In the genomic region with DNA sequence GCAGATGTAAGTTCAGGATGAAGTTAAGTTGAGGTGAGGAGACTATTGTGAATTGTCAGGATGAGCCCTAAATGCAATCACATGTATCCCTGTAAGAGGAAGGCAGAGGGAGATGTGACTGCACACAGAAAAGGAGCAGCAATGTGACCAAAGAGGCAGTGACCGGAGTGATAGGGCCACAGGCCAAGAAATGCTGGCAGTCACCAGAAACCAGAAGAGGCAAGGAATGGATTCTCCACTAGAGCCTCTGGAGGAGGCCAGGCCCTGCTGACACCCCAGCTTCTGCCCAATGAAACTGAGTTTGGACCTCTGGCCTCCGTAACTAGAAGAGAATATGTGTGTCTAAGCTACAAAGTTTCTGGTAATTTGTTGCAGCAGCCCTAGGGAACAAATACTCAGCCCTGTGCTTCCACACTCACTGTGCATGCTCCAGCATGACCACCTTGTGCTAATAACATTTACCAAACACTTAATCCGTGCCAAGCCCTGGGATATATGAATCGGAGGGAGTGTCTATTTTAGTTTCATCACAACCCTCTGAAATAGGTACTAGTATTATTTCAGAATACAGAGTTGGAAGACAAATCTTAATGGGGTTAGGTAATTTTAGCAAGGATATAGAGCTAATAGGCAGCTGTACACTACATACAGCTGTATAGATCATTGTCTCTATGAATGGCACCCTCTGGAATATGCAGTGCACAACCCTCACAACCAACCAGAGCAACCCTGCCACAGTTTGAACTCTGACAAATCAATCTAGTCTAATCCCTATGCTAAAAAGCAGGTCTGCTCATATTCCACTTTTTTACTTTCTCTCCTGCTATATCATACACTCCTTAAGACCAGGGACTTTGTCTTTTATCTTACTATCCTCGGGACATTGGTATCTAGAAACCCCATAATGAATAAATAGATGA, we compare ENCODE assay signal across 23 cellular contexts. TPM values are rescaled to one million over a fixed set of nuclear protein-coding genes. Genes with fewer than 3 reads are reported as not detected.
DNase-seq lines count a peak whose midpoint lies in the region; ATAC-seq and TF ChIP-seq lines count a peak whose summit lies in the region.
"Had no signal": no experiment of that assay in that cellular context is flagged by ENCODE, and none has a peak within 500 bp of the region (broad histone marks: within the 10 kb centered on the region; RNA-seq: fewer than 3 reads in every experiment).

No MANE protein-coding gene starts in this region.

- no peaks in the 10 kb centered on the region for H3K9me2 ChIP-seq in PC-3 (replicated peaks; ENCODE audit: low read length)
- H3K9me2 ChIP-seq: SK-N-SH had no signal

- no peak overlapping the region for H4K91ac ChIP-seq in mesenchymal stem cell (ENCODE audit: low read length)
- H4K91ac ChIP-seq in neuronal stem cell (ENCODE audit: low read depth, low read length, poor library complexity): no peak overlapping the region

- no peak overlapping the region for H3K4ac ChIP-seq in mesenchymal stem cell (ENCODE audit: low read depth in 1 of 2, low read length in 2 of 2)
- H3K4ac ChIP-seq in neuronal stem cell (ENCODE audit: low read length): no peak overlapping the region

- H3K4me2 ChIP-seq in PC-3 (ENCODE audit: low read length) (peak overlapping the region; percentile 5), mesenchymal stem cell (ENCODE audit: low read length, poor library complexity, severe bottlenecking) (no peak overlapping the region), neuronal stem cell (ENCODE audit: insufficient read depth, low read length, poor library complexity, severe bottlenecking) (no peak overlapping the region)
- H3K4me2 ChIP-seq: SK-N-SH, smooth muscle cell had no signal

- H4K20me1 ChIP-seq in PC-3 (ENCODE audit: low read length): no peaks in the 10 kb centered on the region

- H3K23ac ChIP-seq in mesenchymal stem cell (ENCODE audit: low read length in 2 of 2) (no peak overlapping the region), neuronal stem cell (ENCODE audit: low read depth, low read length, poor library complexity) (no peak overlapping the region)

- ATAC-seq in PC-3: peak; percentile 94
- ATAC-seq: heart left ventricle had no signal

- H3K4me3 ChIP-seq in PC-3 (ENCODE audit: low read length) (no peak overlapping the region), esophagus (ENCODE audit: low read depth in 1 of 2, low read length in 2 of 2) (no peak overlapping the region), mesenchymal stem cell (ENCODE audit: insufficient read depth in 1 of 2, low read depth in 1 of 2, low read length in 2 of 2) (no peak overlapping the region), neuronal stem cell (ENCODE audit: low read length in 2 of 2) (no peak overlapping the region), spleen (no peak overlapping the region)
- H3K4me3 ChIP-seq: adrenal gland, heart left ventricle, smooth muscle cell, vagina had no signal

- H2AK5ac ChIP-seq in mesenchymal stem cell (ENCODE audit: low read length, severe bottlenecking): no peak overlapping the region
- H2AK5ac ChIP-seq in neuronal stem cell (ENCODE audit: low read depth, low read length): no peak overlapping the region

- TF ChIP-seq POLR2A in spleen (IDR thresholded peaks at IDR 0.05): no peak

- TF ChIP-seq CTCF in PC-3 (conservative IDR thresholded peaks at IDR 0.05; ENCODE audit: low read depth, low read length) (no peak), spleen (IDR thresholded peaks at IDR 0.05 in 8 of 11, conservative IDR thresholded peaks at IDR 0.05 in 3 of 11) (no peak)

- H3K79me1 ChIP-seq in mesenchymal stem cell (replicated peaks; ENCODE audit: low read length, poor library complexity, severe bottlenecking) (no peaks in the 10 kb centered on the region), neuronal stem cell (ENCODE audit: low read depth, low read length) (no peaks in the 10 kb centered on the region)

- H2AFZ ChIP-seq in PC-3 (ENCODE audit: low read length) (peak overlapping the region; percentile 59; the same call in 1 of the 2 replicates), mesenchymal stem cell (ENCODE audit: low read depth, low read length) (no peak overlapping the region), neuronal stem cell (ENCODE audit: low read length) (no peak overlapping the region)

- H3K9me3 ChIP-seq in PC-3 (ENCODE audit: low read length) (no peaks in the 10 kb centered on the region), esophagus (ENCODE audit: control insufficient read depth in 2 of 2, insufficient read depth in 1 of 2, low read depth in 1 of 2, low read length in 1 of 2) (no peaks in the 10 kb centered on the region), mesenchymal stem cell (ENCODE audit: control insufficient read depth, low read length) (no peaks in the 10 kb centered on the region), neuronal stem cell (replicated peaks in 1 of 2; ENCODE audit: control insufficient read depth in 2 of 2, insufficient read depth in 1 of 2, low read depth in 1 of 2, low read length in 2 of 2) (peaks cover 0 to 3% of the 10 kb centered on the region in 2 donors), spleen (no peaks in the 10 kb centered on the region)
- H3K9me3 ChIP-seq: adrenal gland, heart left ventricle, SK-N-SH, vagina had no signal

- H4K8ac ChIP-seq in mesenchymal stem cell (ENCODE audit: low read length): peak overlapping the region; percentile 33
- H4K8ac ChIP-seq in neuronal stem cell (ENCODE audit: low read depth, low read length): no peak overlapping the region

- BruUV-seq in PC-3 (replicated peaks; lab: Mats Ljungman, UMichigan): no TSS peak

- CTCF ChIA-PET in PC-3 (lab: Charles Lee): no interaction called here

- no peak overlapping the region for H3K18ac ChIP-seq in mesenchymal stem cell (ENCODE audit: low read depth in 1 of 2, low read length in 2 of 2)
- no peak overlapping the region for H3K18ac ChIP-seq in neuronal stem cell (ENCODE audit: low read length)

- H2BK120ac ChIP-seq in mesenchymal stem cell (ENCODE audit: low read depth, low read length) (no peak overlapping the region), neuronal stem cell (ENCODE audit: low read depth, low read length) (no peak overlapping the region)

- 37 to 45% methylated on average over 5 of the region's 5 CpGs for WGBS in esophagus, 2 donors
- 99% methylated on average over 3 of the region's 5 CpGs for WGBS in mesenchymal stem cell
- no CpG with 5 or more reads among the region's 5 CpGs for WGBS in neuronal stem cell (ENCODE audit: extremely low coverage in 2 of 2, insufficient read length in 2 of 2, insufficient replicate concordance in 1 of 2), 2 donors
- WGBS in spleen, 5 donors: 67 to 71% (median 69%) methylated on average over 5 of the region's 5 CpGs

- H2BK15ac ChIP-seq in mesenchymal stem cell (ENCODE audit: low read depth, poor library complexity, severe bottlenecking) (no peak overlapping the region), neuronal stem cell (ENCODE audit: low read length) (no peak overlapping the region)

- H2BK5ac ChIP-seq in mesenchymal stem cell (ENCODE audit: low read depth, low read length, poor library complexity, severe bottlenecking) (no peak overlapping the region), neuronal stem cell (ENCODE audit: low read length) (no peak overlapping the region)

- H3K27me3 ChIP-seq in PC-3 (ENCODE audit: low read length): no peaks in the 10 kb centered on the region
- no peaks in the 10 kb centered on the region for H3K27me3 ChIP-seq in esophagus (ENCODE audit: control insufficient read depth in 1 of 2, insufficient read depth in 2 of 2, low read length in 2 of 2)
- H3K27me3 ChIP-seq in mesenchymal stem cell (ENCODE audit: control insufficient read depth in 1 of 2, insufficient read depth in 1 of 2, low read length in 2 of 2): peaks cover 0 to 18% of the 10 kb centered on the region in 2 experiments
- peaks cover 0 to 35% (median 0%) of the 10 kb centered on the region in 3 experiments for H3K27me3 ChIP-seq in neuronal stem cell (ENCODE audit: control insufficient read depth in 3 of 3, insufficient read depth in 3 of 3, low read depth in 1 of 3, low read length in 3 of 3)
- peaks cover 0 to 31% (median 6%) of the 10 kb centered on the region in 7 donors for H3K27me3 ChIP-seq in spleen (replicated peaks in 1 of 7)
- H3K27me3 ChIP-seq: vagina had no signal

- H3K4me1 ChIP-seq in PC-3 (ENCODE audit: insufficient read depth, low read length): peaks cover 22% of the 10 kb centered on the region
- H3K4me1 ChIP-seq in esophagus (ENCODE audit: control insufficient read depth in 2 of 2, insufficient read depth in 2 of 2, low read length in 1 of 2): peaks cover 0 to 6% of the 10 kb centered on the region in 2 donors
- H3K4me1 ChIP-seq in mesenchymal stem cell (ENCODE audit: control insufficient read depth, insufficient read depth, low read depth, low read length): peaks cover 1% of the 10 kb centered on the region
- H3K4me1 ChIP-seq in neuronal stem cell (ENCODE audit: control insufficient read depth in 2 of 2, insufficient read depth in 1 of 2, low read depth in 1 of 2, low read length in 2 of 2): no peaks in the 10 kb centered on the region
- H3K4me1 ChIP-seq in spleen: no peaks in the 10 kb centered on the region
- H3K4me1 ChIP-seq: adrenal gland, vagina had no signal

- H3K36me3 ChIP-seq in PC-3 (ENCODE audit: low read depth, low read length) (no peaks in the 10 kb centered on the region), esophagus (ENCODE audit: control insufficient read depth in 2 of 2, insufficient read depth in 2 of 2, low read length in 1 of 2) (no peaks in the 10 kb centered on the region), mesenchymal stem cell (ENCODE audit: control insufficient read depth in 1 of 2, insufficient read depth in 2 of 2, low read depth in 1 of 2, low read length in 2 of 2) (no peaks in the 10 kb centered on the region), neuronal stem cell (replicated peaks in 1 of 2; ENCODE audit: control insufficient read depth in 2 of 2, insufficient read depth in 2 of 2, low read length in 2 of 2) (no peaks in the 10 kb centered on the region), spleen (no peaks in the 10 kb centered on the region)
- H3K36me3 ChIP-seq: adrenal gland, heart left ventricle, vagina had no signal

- H3K27ac ChIP-seq in PC-3 (ENCODE audit: low read length) (peak overlapping the region; percentile 56), esophagus (ENCODE audit: low read depth in 2 of 2, low read length in 1 of 2) (peak overlapping the region; percentile 69 to 79), mesenchymal stem cell (ENCODE audit: low read length, poor library complexity, severe bottlenecking) (no peak overlapping the region), neuronal stem cell (replicated peaks; ENCODE audit: low read length) (no peak overlapping the region), spleen (no peak overlapping the region)
- H3K27ac ChIP-seq: adrenal gland, heart left ventricle, vagina had no signal

- H3K9ac ChIP-seq in PC-3 (ENCODE audit: low read length): no peak overlapping the region
- peak overlapping the region; percentile 31 for H3K9ac ChIP-seq in mesenchymal stem cell (ENCODE audit: low read length)
- no peak overlapping the region for H3K9ac ChIP-seq in neuronal stem cell (ENCODE audit: low read depth, low read length, poor library complexity)
- H3K9ac ChIP-seq: SK-N-SH had no signal

- intact Hi-C loops in PC-3 (cut with micrococcal nuclease): no loop called here
- intact Hi-C loops in spleen (cut with DNase I; ENCODE audit: low total_unique reads): loop anchor here (10.0 kb wide), 1 partner anchor 247 kb away; no protein-coding TSS in a partner anchor

- no peaks in the 10 kb centered on the region for H3F3A ChIP-seq in PC-3 (ENCODE audit: low read length, unreplicated experiment)

- POLR2A ChIA-PET in PC-3 (lab: Charles Lee; ENCODE audit: unreplicated experiment): no interaction called here

- H2BK12ac ChIP-seq in mesenchymal stem cell (ENCODE audit: low read length in 2 of 2): no peak overlapping the region
- no peak overlapping the region for H2BK12ac ChIP-seq in neuronal stem cell (ENCODE audit: low read length)

- H3K79me2 ChIP-seq in PC-3 (ENCODE audit: low read length): no peaks in the 10 kb centered on the region

- H3K14ac ChIP-seq in mesenchymal stem cell (ENCODE audit: low read length in 2 of 2): no peak overlapping the region
- H3K14ac ChIP-seq in neuronal stem cell (ENCODE audit: low read length): no peak overlapping the region

- DNase-seq in EL (peak; percentile 68), PC-3 (peak; percentile 75), mesenchymal stem cell (peak; percentile 51), NCI-H1694 (lab: John Stamatoyannopoulos, UW) (no peak), neuronal stem cell (ENCODE audit: low spot score) (no peak), SIG-M5 (lab: John Stamatoyannopoulos, UW) (no peak), spleen (no peak)
- DNase-seq: activated CD4-positive, alpha-beta memory T cell treated with anti-CD3 and anti-CD28 coated beads, Interleukin-2, amount 10 ng/mL, durations not matched to agents 7 days and 5 days; adrenal gland; CD4-positive, alpha-beta memory T cell; heart left ventricle; islet precursor cell; KBM-7; NCI-H1417 treated with DMSO at 0.1 percent for 48 hours; NCI-H446 treated with DMSO at 0.1 percent for 48 hours; OCI-M1; SK-N-SH; stimulated activated naive CD4-positive, alpha-beta T cell treated with Interleukin-2 at 50 U/mL for 16 hours had no signal

RNA-seq across cellular contexts. Expression of a gene that starts 7.8 kb away (rescaled TPM):
- total RNA-seq in PC-3 (2014; rRNA removed) (13.0 and 18.3 TPM in 2 replicates), spleen (1 to 10 TPM; 3.9 to 10.0 (median 6.9) TPM)
- polyA plus RNA-seq in esophagus (1 to 10 TPM; 3.0 to 3.7 TPM), spleen (1 to 10 TPM; 1.5 to 5.6 (median 3.3) TPM)
- polyA plus RNA-seq in mesenchymal stem cell (2013, experiment 1 of 2): 206 TPM
- 217 TPM for polyA plus RNA-seq in mesenchymal stem cell (2013, experiment 2 of 2)
- 64.0 TPM for polyA plus RNA-seq in neuronal stem cell (2013, experiment 1 of 2)
- polyA plus RNA-seq in neuronal stem cell (2013, experiment 2 of 2): 65.0 TPM
- total RNA-seq: activated CD4-positive, alpha-beta memory T cell treated with anti-CD3 and anti-CD28 coated beads, Interleukin-2, amount 10 ng/mL, durations not matched to agents 7 days and 5 days; activated T-helper 1 cell treated with anti-CD3 and anti-CD28 coated beads, Interleukin-12 subunit alpha, Interleukin-12 subunit beta, Interleukin-2, Interleukin-4 antibody, amounts not matched to agents 30 ng/mL and 10 ng/mL and 1 ng/mL, durations not matched to agents 14 hours and 24 hours and 36 hours; CD4-positive, alpha-beta memory T cell had no signal
- polyA plus RNA-seq: CD4-positive, alpha-beta memory T cell had no signal

RNA-seq across cellular contexts. Expression of a gene that starts 20.8 kb away (rescaled TPM):
- total RNA-seq in PC-3 (2014; rRNA removed): not detected in 2 replicates
- not detected for polyA plus RNA-seq in esophagus
- polyA plus RNA-seq in mesenchymal stem cell (2013, experiment 1 of 2): 0.01 TPM
- not detected for polyA plus RNA-seq in mesenchymal stem cell (2013, experiment 2 of 2)
- not detected for polyA plus RNA-seq in neuronal stem cell (2013, experiment 1 of 2)
- polyA plus RNA-seq in neuronal stem cell (2013, experiment 2 of 2): 0.03 TPM
- not detected for total RNA-seq in spleen
- not detected for polyA plus RNA-seq in spleen
- total RNA-seq: activated T-helper 1 cell treated with anti-CD3 and anti-CD28 coated beads, Interleukin-12 subunit alpha, Interleukin-12 subunit beta, Interleukin-2, Interleukin-4 antibody, amounts not matched to agents 30 ng/mL and 10 ng/mL and 1 ng/mL, durations not matched to agents 14 hours and 24 hours and 36 hours; adrenal gland; CD4-positive, alpha-beta memory T cell; heart left ventricle; osteoblast; smooth muscle cell; vagina had no signal
- polyA plus RNA-seq: adrenal gland; CD4-positive, alpha-beta memory T cell; heart left ventricle; smooth muscle cell had no signal

RNA-seq across cellular contexts. Expression of a gene that starts 49.7 kb away (rescaled TPM):
- total RNA-seq in PC-3 (2014; rRNA removed): not detected in 2 replicates
- polyA plus RNA-seq in esophagus: 1 to 10 TPM; 2.5 to 2.8 TPM
- not detected for polyA plus RNA-seq in mesenchymal stem cell (2013, experiment 1 of 2)
- not detected for polyA plus RNA-seq in mesenchymal stem cell (2013, experiment 2 of 2)
- polyA plus RNA-seq in neuronal stem cell (2013, experiment 1 of 2): not detected
- not detected for polyA plus RNA-seq in neuronal stem cell (2013, experiment 2 of 2)
- 10 to 100 TPM; 19.6 to 40.5 (median 24.6) TPM for total RNA-seq in spleen
- polyA plus RNA-seq in spleen: 10 to 100 TPM; 14.7 to 21.9 (median 15.6) TPM
- total RNA-seq: osteoblast, smooth muscle cell had no signal

Comparison
In these comparisons a context has a peak if more than half of its experiments do, and no peak if none do; other contexts are left out.
1. DNase-seq: peak in EL (single experiment), PC-3 (single experiment) and mesenchymal stem cell (single experiment); none in NCI-H1694 (single experiment), neuronal stem cell (single experiment), SIG-M5 (single experiment) and spleen (single experiment).
2. H3K27ac ChIP-seq: peak in PC-3 (single experiment) and esophagus (2 of 2); none in mesenchymal stem cell (single experiment), neuronal stem cell (single experiment) and spleen (0 of 8).
3. RNA of a gene that starts 49.7 kb away (total RNA-seq): 19.6 to 40.5 TPM in spleen; not detected in PC-3; every median in the first group is over 10 times any median in the second.